29 cellular contexts compared by ENCODE assay signal in the genomic region with DNA sequence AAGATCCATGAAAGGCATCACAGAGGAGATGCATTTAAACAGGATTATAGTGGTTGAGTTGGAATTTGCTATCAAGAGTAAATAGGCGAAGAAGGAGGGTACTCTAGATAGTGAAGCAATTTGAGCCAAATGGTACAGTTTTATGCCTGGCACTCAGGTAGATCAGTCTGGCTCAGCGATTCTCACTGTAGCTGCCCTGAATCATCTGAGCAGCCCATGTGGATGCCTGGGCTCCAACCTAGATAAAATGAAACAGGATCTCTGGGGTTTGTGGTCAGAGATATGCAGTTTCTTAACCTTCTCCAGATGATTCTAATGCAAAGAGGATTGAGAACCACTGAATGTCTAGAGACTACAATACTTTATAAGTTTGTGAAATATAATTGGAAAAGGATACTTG.
"Had no signal": no experiment of that assay in that cellular context is flagged by ENCODE, and none has a peak within 500 bp of the region (broad histone marks: within the 10 kb centered on the region; RNA-seq: fewer than 3 reads in every experiment).

No MANE protein-coding gene starts in this region.

- H3K9me3 ChIP-seq: ascending aorta, colonic mucosa had no signal

- H3K4me3 ChIP-seq: adrenal gland, ascending aorta, breast epithelium, cardiac muscle cell, colonic mucosa, esophagus squamous epithelium, heart right ventricle, hepatocyte had no signal

- H3K27me3 ChIP-seq: adrenal gland, ascending aorta, breast epithelium, cardiac muscle cell, colonic mucosa, esophagus squamous epithelium, heart right ventricle, hepatocyte had no signal

- DNase-seq: activated CD4-positive, alpha-beta T cell treated with anti-CD3 and anti-CD28 coated beads for 1 hour; activated CD4-positive, alpha-beta T cell treated with anti-CD3 and anti-CD28 coated beads for 4 hours; activated CD4-positive, alpha-beta T cell treated with anti-CD3 and anti-CD28 coated beads, Interleukin-2, amount 10 ng/mL, durations not matched to agents 7 days and 5 days; activated CD4-positive, alpha-beta T cell treated with anti-CD3 and anti-CD28 coated beads, Interleukin-2, amount 50 U/mL, for 4 hours; activated CD8-positive, alpha-beta memory T cell treated with anti-CD3 and anti-CD28 coated beads, Interleukin-2, amount 10 ng/mL, durations not matched to agents 7 days and 5 days; activated CD8-positive, alpha-beta memory T cell treated with anti-CD3 and anti-CD28 coated beads, Interleukin-2, amount 50 U/mL, for 4 hours; activated CD8-positive, alpha-beta T cell treated with anti-CD3 and anti-CD28 coated beads for 36 hours; activated effector memory CD4-positive, alpha-beta T cell treated with anti-CD3 and anti-CD28 coated beads, Interleukin-2, amount 50 U/mL, for 16 hours; activated naive CD4-positive, alpha-beta T cell treated with anti-CD3 and anti-CD28 coated beads for 36 hours; activated naive CD8-positive, alpha-beta T cell treated with anti-CD3 and anti-CD28 coated beads for 36 hours; activated naive CD8-positive, alpha-beta T cell treated with anti-CD3 and anti-CD28 coated beads, Interleukin-2, amount 50 U/mL, for 24 hours; activated T-cell treated with anti-CD3 and anti-CD28 coated beads, Interleukin-2, amount 50 U/mL, for 1 hour; activated T-cell treated with anti-CD3 and anti-CD28 coated beads, Interleukin-2, amount 50 U/mL, for 48 hours; adrenal gland; central memory CD4-positive, alpha-beta T cell; cerebellar nuclear complex; colonic mucosa; effector CD8-positive, alpha-beta T cell; esophagus squamous epithelium; foreskin fibroblast; heart right ventricle; T-helper 2 cell had no signal

- H3K27ac ChIP-seq: adrenal gland, ascending aorta, breast epithelium, cardiac muscle cell, colonic mucosa, epithelial cell of prostate, esophagus squamous epithelium, heart right ventricle, hepatocyte, VCaP had no signal

- ATAC-seq: activated CD8-positive, alpha-beta memory T cell treated with anti-CD3 and anti-CD28 coated beads, Interleukin-2, amount 10 ng/mL, durations not matched to agents 7 days and 5 days; activated CD8-positive, alpha-beta T cell treated with anti-CD3 and anti-CD28 coated beads for 36 hours; activated naive CD8-positive, alpha-beta T cell treated with anti-CD3 and anti-CD28 coated beads, Interleukin-2, amount 50 U/mL, for 24 hours; heart right ventricle; WTC11 had no signal

- H3K4me1 ChIP-seq: adrenal gland, ascending aorta, breast epithelium, colonic mucosa, esophagus squamous epithelium had no signal

- H3K36me3 ChIP-seq: adrenal gland, ascending aorta, cardiac muscle cell, colonic mucosa, esophagus squamous epithelium had no signal
